Comparison of ENCODE assay signal across 1 cellular context in genomic region chrX:43897290-43897689, GRCh38.
TF ChIP-seq lines count a peak whose summit lies in the region.

No MANE protein-coding gene starts in this region.

TF ChIP-seq in HepG2, 621 proteins besides CTCF, POLR2A, EP300 and RAD21 (continued from another document):
- TF ChIP-seq CREB3 (CRISPR knock-in tag; IDR thresholded peaks at IDR 0.05) = no peak
